ENCODE assay signal across 28 cellular contexts in genomic region chr7:16094651-16095050, GRCh38.
"Had no signal": no experiment of that assay in that cellular context is flagged by ENCODE, and none has a peak within 500 bp of the region (broad histone marks: within the 10 kb centered on the region; RNA-seq: fewer than 3 reads in every experiment).

No MANE protein-coding gene starts in this region.

- FAIRE-seq: small intestine, urothelium cell line had no signal

- H3K4me1 Mint-ChIP-seq: naive thymus-derived CD4-positive, alpha-beta T cell; natural killer cell; nephron progenitor cell; neural crest cell; stimulated activated effector memory CD8-positive, alpha-beta T cell treated with anti-CD3 and anti-CD28 coated beads, Interleukin-12 subunit alpha, Interleukin-12 subunit beta, amount 100 ng/mL, for 72 hours had no signal

- H3K4me3 Mint-ChIP-seq: naive thymus-derived CD4-positive, alpha-beta T cell; natural killer cell; nephron progenitor cell; neural crest cell; stimulated activated effector memory CD8-positive, alpha-beta T cell treated with anti-CD3 and anti-CD28 coated beads, Interleukin-12 subunit alpha, Interleukin-12 subunit beta, amount 100 ng/mL, for 72 hours; stimulated activated naive B cell treated with anti-CD40 and anti-IgM and Interleukin-4, amounts not matched to agents 10 μg/mL and 1 μg/mL and 100 μg/mL, for 72 hours; stimulated activated naive CD8-positive, alpha-beta T cell treated with anti-CD3 and anti-CD28 coated beads, Interleukin-15, Interleukin-2, amounts not matched to agents 100 ng/mL and 50 ng/mL, for 24 hours had no signal

- H3K9me3 ChIP-seq: neutrophil, pancreas, prostate gland, sigmoid colon, stomach, thoracic aorta, thyroid gland, tibial nerve, upper lobe of left lung, vagina had no signal

- H3K27ac Mint-ChIP-seq: naive thymus-derived CD4-positive, alpha-beta T cell; natural killer cell; nephron progenitor cell; stimulated activated effector memory CD8-positive, alpha-beta T cell treated with anti-CD3 and anti-CD28 coated beads, Interleukin-12 subunit alpha, Interleukin-12 subunit beta, amount 100 ng/mL, for 72 hours; stimulated activated naive B cell treated with anti-CD40 and anti-IgM and Interleukin-4, amounts not matched to agents 10 μg/mL and 1 μg/mL and 100 μg/mL, for 72 hours; stimulated activated naive CD8-positive, alpha-beta T cell treated with anti-CD3 and anti-CD28 coated beads, Interleukin-15, Interleukin-2, amounts not matched to agents 100 ng/mL and 50 ng/mL, for 24 hours had no signal

- H3K27me3 Mint-ChIP-seq: stimulated activated naive CD8-positive, alpha-beta T cell treated with anti-CD3 and anti-CD28 coated beads, Interleukin-15, Interleukin-2, amounts not matched to agents 100 ng/mL and 50 ng/mL, for 24 hours had no signal

- H3K4me3 ChIP-seq: pancreas, prostate gland, sigmoid colon, stomach, thoracic aorta, thyroid gland, tibial nerve, upper lobe of left lung, vagina had no signal

- DNase-seq: naive thymus-derived CD4-positive, alpha-beta T cell; natural killer cell; nephron progenitor cell; nucleus accumbens; pancreas; retina; right cardiac atrium; sigmoid colon; small intestine; stimulated activated CD4-positive, alpha-beta T cell treated with anti-CD3 and anti-CD28 coated beads, Interleukin-15, amount 100 ng/mL, for 24 hours; stimulated activated CD4-positive, alpha-beta T cell treated with anti-CD3 and anti-CD28 coated beads, Interleukin-2, amount 100 ng/mL, for 24 hours; stimulated activated CD4-positive, alpha-beta T cell treated with anti-CD3 and anti-CD28 coated beads, Interleukin-2, amount 100 ng/mL, for 48 hours; stimulated activated CD4-positive, alpha-beta T cell treated with anti-CD3 and anti-CD28 coated beads, Interleukin-4, amount 100 ng/mL, for 24 hours; stimulated activated naive B cell treated with anti-CD40 and anti-IgM and Interleukin-4, amounts not matched to agents 10 μg/mL and 1 μg/mL and 100 μg/mL, for 72 hours; stimulated activated naive CD4-positive, alpha-beta T cell treated with Interleukin-2 at 50 U/mL for 16 hours; stomach; thyroid gland; trophoblast cell; upper lobe of left lung had no signal

- H3K27me3 ChIP-seq: neutrophil, pancreas, sigmoid colon, stomach, thyroid gland, tibial nerve, upper lobe of left lung, vagina had no signal

- H3K27ac ChIP-seq: neutrophil, pancreas, prostate gland, sigmoid colon, stomach, thoracic aorta, thyroid gland, tibial nerve, upper lobe of left lung, vagina had no signal

- H3K36me3 ChIP-seq: neutrophil, pancreas, prostate gland, sigmoid colon, stomach, thoracic aorta, thyroid gland, tibial nerve, upper lobe of left lung, vagina had no signal

- ATAC-seq: naive thymus-derived CD4-positive, alpha-beta T cell; natural killer cell; pancreas; right cardiac atrium; stimulated activated effector memory CD8-positive, alpha-beta T cell treated with anti-CD3 and anti-CD28 coated beads, Interleukin-12 subunit alpha, Interleukin-12 subunit beta, amount 100 ng/mL, for 72 hours; stimulated activated naive B cell treated with anti-CD40 and anti-IgM and Interleukin-4, amounts not matched to agents 10 μg/mL and 1 μg/mL and 100 μg/mL, for 72 hours had no signal

- H3K36me3 Mint-ChIP-seq: naive thymus-derived CD4-positive, alpha-beta T cell; natural killer cell; stimulated activated effector memory CD8-positive, alpha-beta T cell treated with anti-CD3 and anti-CD28 coated beads, Interleukin-12 subunit alpha, Interleukin-12 subunit beta, amount 100 ng/mL, for 72 hours; stimulated activated naive B cell treated with anti-CD40 and anti-IgM and Interleukin-4, amounts not matched to agents 10 μg/mL and 1 μg/mL and 100 μg/mL, for 72 hours had no signal

- H3K9me3 Mint-ChIP-seq: naive thymus-derived CD4-positive, alpha-beta T cell; natural killer cell; nephron progenitor cell; neural crest cell; stimulated activated effector memory CD8-positive, alpha-beta T cell treated with anti-CD3 and anti-CD28 coated beads, Interleukin-12 subunit alpha, Interleukin-12 subunit beta, amount 100 ng/mL, for 72 hours; stimulated activated naive B cell treated with anti-CD40 and anti-IgM and Interleukin-4, amounts not matched to agents 10 μg/mL and 1 μg/mL and 100 μg/mL, for 72 hours; stimulated activated naive CD8-positive, alpha-beta T cell treated with anti-CD3 and anti-CD28 coated beads, Interleukin-15, Interleukin-2, amounts not matched to agents 100 ng/mL and 50 ng/mL, for 24 hours had no signal

- H3K4me1 ChIP-seq: pancreas, prostate gland, sigmoid colon, stomach, thyroid gland, vagina had no signal
